ENCODE assay signal across 11 cellular contexts in the genomic region with DNA sequence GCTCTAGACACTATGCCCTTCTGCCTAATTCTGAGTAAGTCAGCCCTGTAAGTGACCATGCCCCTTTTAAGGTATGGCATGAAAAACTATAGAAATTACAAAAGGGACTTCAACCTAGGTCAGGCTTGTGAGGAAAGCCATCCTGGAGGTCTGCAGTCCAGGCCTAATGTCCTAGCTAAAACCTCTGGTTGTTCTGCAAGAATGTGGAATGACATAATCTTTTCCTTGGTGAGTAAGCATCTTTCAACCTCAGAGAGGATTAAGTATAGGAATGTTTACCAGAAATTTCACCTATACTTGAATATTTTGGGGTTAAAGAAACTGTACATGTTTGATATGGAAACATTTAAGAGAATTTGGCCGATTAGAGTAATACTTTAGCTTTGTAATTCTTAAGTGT.
A peak's percentile ranks its signal among the peaks of the same experiment; 100 is the strongest.
DNase-seq lines count a peak whose midpoint lies in the region; TF ChIP-seq lines count a peak whose summit lies in the region.
"Had no signal": no experiment of that assay in that cellular context is flagged by ENCODE, and none has a peak within 500 bp of the region (broad histone marks: within the 10 kb centered on the region; RNA-seq: fewer than 3 reads in every experiment).

No MANE protein-coding gene starts in this region.

- TF ChIP-seq CTCF in retinal pigment epithelial cell (conservative IDR thresholded peaks at IDR 0.05; ENCODE audit: low read depth, low read length): no peak

- H3K4me3 ChIP-seq in retinal pigment epithelial cell (ENCODE audit: low read length): no peak overlapping the region
- H3K4me3 ChIP-seq: suprapubic skin had no signal

- peak; percentile 80 for DNase-seq in ELR (ENCODE audit: low read depth)
- peak; percentile 47 for DNase-seq in RKO (ENCODE audit: low spot score)
- DNase-seq in fibroblast of gingiva (ENCODE audit: low read depth): peak; percentile 34
- DNase-seq in retinal pigment epithelial cell (ENCODE audit: low read depth): peak; percentile 81
- no peak for DNase-seq in hypothalamus (lab: John Stamatoyannopoulos, UW)
- DNase-seq in NCI-H2081 treated with DMSO at 0.1 percent for 48 hours (lab: John Stamatoyannopoulos, UW): no peak
- DNase-seq in KG1 (lab: John Stamatoyannopoulos, UW): no peak
- DNase-seq in HPDE6-E6E7 (ENCODE audit: extremely low spot score): no peak
- DNase-seq: aorta, NCI-H187 had no signal

Comparison
In these comparisons a context has a peak if more than half of its experiments do, and no peak if none do; other contexts are left out.
1. DNase-seq: peak in ELR (single experiment), RKO (single experiment), fibroblast of gingiva (single experiment) and retinal pigment epithelial cell (single experiment); none in hypothalamus (0 of 51), NCI-H2081 treated with DMSO at 0.1 percent for 48 hours (single experiment), KG1 (single experiment) and HPDE6-E6E7 (single experiment).